Comparison of ENCODE assay signal across 8 cellular contexts in the genomic region with DNA sequence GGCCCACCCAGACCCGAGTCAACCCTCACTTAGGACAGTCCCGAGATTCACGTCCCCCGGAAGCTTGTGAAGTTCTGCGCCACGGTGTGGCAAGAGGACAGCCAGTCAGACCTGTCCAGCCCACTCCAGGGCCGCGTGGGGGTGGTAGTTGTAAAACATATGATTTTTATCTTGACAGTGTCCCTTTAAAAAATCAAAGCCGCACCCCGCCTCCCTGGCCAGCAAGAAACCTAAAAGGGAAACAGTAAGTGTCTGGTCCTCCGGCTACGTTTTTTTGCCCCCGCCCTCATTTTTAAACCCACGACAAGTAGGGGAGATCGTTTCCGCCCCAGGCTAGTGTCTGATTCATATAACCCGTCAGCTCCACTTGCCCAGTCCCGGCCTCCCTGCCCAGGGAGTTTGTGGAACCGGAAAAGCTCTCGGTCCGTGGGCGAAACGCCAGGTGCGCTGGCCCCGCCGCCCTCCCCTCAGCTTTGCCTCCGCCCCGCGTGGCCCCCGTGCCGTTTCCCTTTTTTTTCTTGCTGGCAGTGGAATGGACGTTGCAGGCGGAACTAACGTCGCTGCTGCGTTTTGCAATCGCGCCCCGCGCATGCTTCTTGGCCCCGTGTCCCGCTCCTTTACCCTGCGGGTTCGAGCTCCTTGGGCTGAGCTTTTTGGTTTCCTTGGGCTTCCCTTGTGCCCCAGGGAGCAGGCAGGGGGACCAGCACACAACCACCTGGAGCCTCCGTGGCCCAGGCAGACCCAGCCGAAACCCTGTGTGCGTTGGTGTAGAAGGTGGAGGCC. TPM values are rescaled to one million over a fixed set of nuclear protein-coding genes. Genes with fewer than 3 reads are reported as not detected.
DNase-seq lines count a peak whose midpoint lies in the region; ATAC-seq and TF ChIP-seq lines count a peak whose summit lies in the region.

No MANE protein-coding gene starts in this region.

- H3K4me3 Mint-ChIP-seq in activated CD8-positive, alpha-beta memory T cell treated with anti-CD3 and anti-CD28 coated beads, Interleukin-2, amount 10 ng/mL, durations not matched to agents 7 days and 5 days: no peak overlapping the region
- H3K4me3 Mint-ChIP-seq in mesothelial cell of epicardium: peak overlapping the region; percentile 37

- H3K4me1 ChIP-seq in upper lobe of right lung: peaks cover 23% of the 10 kb centered on the region

- no peak for ATAC-seq in activated CD8-positive, alpha-beta memory T cell treated with anti-CD3 and anti-CD28 coated beads, Interleukin-2, amount 10 ng/mL, durations not matched to agents 7 days and 5 days
- ATAC-seq in upper lobe of right lung (peak; percentile 68), GM21528 (IDR thresholded peaks at IDR 0.05; ENCODE audit: low FRiP score, unreplicated experiment) (no peak)

- no peaks in the 10 kb centered on the region for H3K9me3 ChIP-seq in upper lobe of right lung

- no peaks in the 10 kb centered on the region for H3K27me3 Mint-ChIP-seq in activated CD8-positive, alpha-beta memory T cell treated with anti-CD3 and anti-CD28 coated beads, Interleukin-2, amount 10 ng/mL, durations not matched to agents 7 days and 5 days
- H3K27me3 Mint-ChIP-seq in mesothelial cell of epicardium (ENCODE audit: low read depth): no peaks in the 10 kb centered on the region

- peaks cover 52% of the 10 kb centered on the region for H3K36me3 ChIP-seq in upper lobe of right lung

- intact Hi-C loops in upper lobe of right lung (cut with DNase I): no loop called here

- TF ChIP-seq CTCF in mesothelial cell of epicardium (IDR thresholded peaks at IDR 0.05; ENCODE audit: unreplicated experiment) (no peak), upper lobe of right lung (IDR thresholded peaks at IDR 0.05) (no peak)

- peaks cover 33% of the 10 kb centered on the region for H3K4me1 Mint-ChIP-seq in activated CD8-positive, alpha-beta memory T cell treated with anti-CD3 and anti-CD28 coated beads, Interleukin-2, amount 10 ng/mL, durations not matched to agents 7 days and 5 days
- H3K4me1 Mint-ChIP-seq in mesothelial cell of epicardium: peaks cover 31% of the 10 kb centered on the region

- H3K4me3 ChIP-seq in upper lobe of right lung: peak overlapping the region; percentile 48

- H3K27ac ChIP-seq in cingulate gyrus (ENCODE audit: low read depth, low read length) (peak overlapping the region; percentile 72), upper lobe of right lung (peak overlapping the region; percentile 87)

- no peaks in the 10 kb centered on the region for H3K9me3 Mint-ChIP-seq in activated CD8-positive, alpha-beta memory T cell treated with anti-CD3 and anti-CD28 coated beads, Interleukin-2, amount 10 ng/mL, durations not matched to agents 7 days and 5 days (ENCODE audit: low read depth)
- no peaks in the 10 kb centered on the region for H3K9me3 Mint-ChIP-seq in mesothelial cell of epicardium

- CTCF ChIA-PET in activated CD8-positive, alpha-beta memory T cell treated with anti-CD3 and anti-CD28 coated beads, Interleukin-2, amount 10 ng/mL, durations not matched to agents 7 days and 5 days (lab: Charles Lee): interaction anchor here (0.8 to 1.1 kb wide), 2 partner anchors 19 to 147 kb away, joined by 3 read pairs; no protein-coding TSS in a partner anchor

- DNase-seq in activated CD8-positive, alpha-beta memory T cell treated with anti-CD3 and anti-CD28 coated beads, Interleukin-2, amount 10 ng/mL, durations not matched to agents 7 days and 5 days: no peak
- no peak for DNase-seq in activated CD8-positive, alpha-beta memory T cell treated with anti-CD3 and anti-CD28 coated beads for 24 hours
- DNase-seq in mesothelial cell of epicardium (ENCODE audit: low spot score in 2 of 2, unreplicated experiment in 2 of 2) (peak in 1 of 2 experiments; percentile 57), upper lobe of right lung (peak; percentile 94), inferior parietal cortex (ENCODE audit: extremely low spot score) (no peak), globus pallidus (ENCODE audit: low spot score) (no peak)

- peak overlapping the region; percentile 54 for H3K27ac Mint-ChIP-seq in activated CD8-positive, alpha-beta memory T cell treated with anti-CD3 and anti-CD28 coated beads, Interleukin-2, amount 10 ng/mL, durations not matched to agents 7 days and 5 days
- peak overlapping the region; percentile 83 for H3K27ac Mint-ChIP-seq in mesothelial cell of epicardium

- H3K36me3 Mint-ChIP-seq in activated CD8-positive, alpha-beta memory T cell treated with anti-CD3 and anti-CD28 coated beads, Interleukin-2, amount 10 ng/mL, durations not matched to agents 7 days and 5 days: peaks cover 7% of the 10 kb centered on the region
- H3K36me3 Mint-ChIP-seq in mesothelial cell of epicardium: peaks cover 7% of the 10 kb centered on the region

- no peaks in the 10 kb centered on the region for H3K27me3 ChIP-seq in upper lobe of right lung

RNA-seq across cellular contexts. Expression of a gene that starts 13.3 kb away (rescaled TPM):
- total RNA-seq in activated CD8-positive, alpha-beta memory T cell treated with anti-CD3 and anti-CD28 coated beads, Interleukin-2, amount 10 ng/mL, durations not matched to agents 7 days and 5 days: 10 to 100 TPM; 31.6 to 35.6 TPM
- total RNA-seq in mesothelial cell of epicardium (28.4 to 33.0 TPM (median 31.1 TPM) in 3 replicates), upper lobe of right lung (24.0 TPM)

RNA-seq across cellular contexts. Expression of a gene that starts 54.0 kb away (rescaled TPM):
- total RNA-seq in activated CD8-positive, alpha-beta memory T cell treated with anti-CD3 and anti-CD28 coated beads, Interleukin-2, amount 10 ng/mL, durations not matched to agents 7 days and 5 days: 10 to 100 TPM; 16.2 to 17.1 TPM
- 42.5 to 46.6 TPM (median 45.8 TPM) in 3 replicates for total RNA-seq in mesothelial cell of epicardium
- total RNA-seq in upper lobe of right lung: 20.6 TPM

RNA-seq across cellular contexts. Expression of a gene that starts 54.3 kb away (rescaled TPM):
- total RNA-seq in activated CD8-positive, alpha-beta memory T cell treated with anti-CD3 and anti-CD28 coated beads, Interleukin-2, amount 10 ng/mL, durations not matched to agents 7 days and 5 days: under 1 TPM in 1 of 2 experiments, not detected in 1; 0.30 TPM
- total RNA-seq in mesothelial cell of epicardium: 0.45 to 0.84 TPM (median 0.49 TPM) in 3 replicates
- 0.58 TPM for total RNA-seq in upper lobe of right lung

RNA-seq across cellular contexts. Expression of a gene that starts 55.4 kb away (rescaled TPM):
- 10 to 100 TPM; 76.9 to 92.1 TPM for total RNA-seq in activated CD8-positive, alpha-beta memory T cell treated with anti-CD3 and anti-CD28 coated beads, Interleukin-2, amount 10 ng/mL, durations not matched to agents 7 days and 5 days
- total RNA-seq in mesothelial cell of epicardium: 110 to 121 TPM (median 117 TPM) in 3 replicates
- total RNA-seq in upper lobe of right lung: 81.3 TPM
